Comparison of ENCODE assay signal across 8 cellular contexts in the genomic region with DNA sequence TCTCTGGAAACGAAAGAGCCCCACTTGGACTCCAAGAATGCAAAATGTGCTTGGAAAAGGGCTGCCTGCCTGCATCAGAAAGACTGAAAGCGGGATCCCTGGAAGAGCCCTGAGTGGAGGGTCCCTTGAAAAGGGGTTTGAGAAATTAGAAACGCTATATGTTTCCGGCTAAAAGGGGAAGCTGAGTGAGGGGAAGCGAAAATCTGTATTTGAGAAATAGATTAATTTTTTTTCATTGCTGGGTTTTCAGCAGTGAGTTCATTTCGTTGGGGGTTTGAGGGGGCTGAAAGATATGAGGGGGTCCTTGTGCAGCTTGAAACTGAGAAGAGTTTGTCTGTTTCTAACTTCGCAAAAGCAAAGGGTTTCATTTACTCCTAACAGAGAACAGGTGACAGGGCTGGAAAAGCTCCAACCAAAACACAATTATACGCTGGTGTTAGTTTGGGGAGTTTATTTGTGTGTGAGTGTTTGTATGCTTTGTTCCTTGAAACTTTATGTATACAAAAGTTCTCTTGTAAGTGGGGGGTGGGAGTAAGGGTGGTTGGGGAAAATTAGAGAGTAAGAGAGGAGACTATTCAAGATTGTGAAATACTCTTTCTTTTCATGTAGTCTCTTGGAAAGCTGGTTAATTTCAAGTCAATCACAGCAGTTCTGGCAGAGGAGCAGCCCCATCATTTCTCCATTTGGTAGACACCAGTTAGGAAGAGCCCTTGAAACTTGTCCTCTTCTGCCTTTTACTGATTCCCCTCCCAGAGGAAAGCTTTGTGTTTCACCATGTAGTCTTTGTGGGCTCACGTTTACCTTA. TPM values are rescaled to one million over a fixed set of nuclear protein-coding genes. Genes with fewer than 3 reads are reported as not detected.
A peak's percentile ranks its signal among the peaks of the same experiment; 100 is the strongest.
DNase-seq lines count a peak whose midpoint lies in the region; ATAC-seq and TF ChIP-seq lines count a peak whose summit lies in the region.

No MANE protein-coding gene starts in this region.

- peak overlapping the region; percentile 88 for H3K27ac Mint-ChIP-seq in T-helper 2 cell treated with Interferon-gamma antibody and Interleukin-4, amounts not matched to agents 5 μg/mL and 100 μg/mL, for 36 hours

- H3K4me3 ChIP-seq in SK-N-MC (peak overlapping the region; percentile 88), fibroblast of villous mesenchyme (ENCODE audit: low read depth, low read length) (peak overlapping the region; percentile 68), psoas muscle (peak overlapping the region; percentile 64)

- peaks cover 0 to 6% (median 0%) of the 10 kb centered on the region in 3 donors for H3K27me3 ChIP-seq in psoas muscle (ENCODE audit: insufficient read depth in 3 of 3, low read length in 2 of 3)

- TF ChIP-seq CTCF in fibroblast of villous mesenchyme (IDR thresholded peaks at IDR 0.05; ENCODE audit: insufficient read depth, low read depth, low read length), result no peak
- TF ChIP-seq CTCF in psoas muscle (IDR thresholded peaks at IDR 0.05), result no peak

- ATAC-seq in psoas muscle, result peak in 1 of 4 donors; percentile 30

- H3K36me3 ChIP-seq in SK-N-MC (ENCODE audit: insufficient read depth, low read length) (no peaks in the 10 kb centered on the region), psoas muscle (ENCODE audit: insufficient read depth in 1 of 2, low read depth in 1 of 2) (no peaks in the 10 kb centered on the region)

- H3K9ac ChIP-seq in SK-N-MC (ENCODE audit: insufficient read length), result peak overlapping the region; percentile 77

- H3K27ac ChIP-seq in SK-N-MC (no peak overlapping the region), psoas muscle (no peak overlapping the region)

- peaks cover 80% of the 10 kb centered on the region for H3K4me1 Mint-ChIP-seq in T-helper 2 cell treated with Interferon-gamma antibody and Interleukin-4, amounts not matched to agents 5 μg/mL and 100 μg/mL, for 36 hours (ENCODE audit: low read depth)

- peaks cover 33% of the 10 kb centered on the region for H3K36me3 Mint-ChIP-seq in T-helper 2 cell treated with Interferon-gamma antibody and Interleukin-4, amounts not matched to agents 5 μg/mL and 100 μg/mL, for 36 hours (ENCODE audit: low read depth)

- no peaks in the 10 kb centered on the region for H3K9me3 ChIP-seq in SK-N-MC (ENCODE audit: low read depth, low read length)
- H3K9me3 ChIP-seq in psoas muscle, result no peaks in the 10 kb centered on the region

- no peaks in the 10 kb centered on the region for H3K4me1 ChIP-seq in psoas muscle

- intact Hi-C loops in psoas muscle (cut with DNase I), result no loop called here

- 8 to 16% (median 10%) methylated on average over 9 of the region's 9 CpGs for WGBS in psoas muscle, 3 donors

- H3K4me3 Mint-ChIP-seq in T-helper 2 cell treated with Interferon-gamma antibody and Interleukin-4, amounts not matched to agents 5 μg/mL and 100 μg/mL, for 36 hours, result peak overlapping the region; percentile 93

- no peak for DNase-seq in T-helper 2 cell treated with Interferon-gamma antibody and Interleukin-4, amounts not matched to agents 5 μg/mL and 100 μg/mL, for 36 hours (ENCODE audit: low spot score)
- DNase-seq in T-helper 2 cell (no peak), SK-N-MC (ENCODE audit: low read depth, low spot score) (no peak), fibroblast of villous mesenchyme (ENCODE audit: low read depth) (no peak), psoas muscle (no peak), DMS153 treated with DMSO at 0.1 percent for 48 hours (lab: John Stamatoyannopoulos, UW; ENCODE audit: unreplicated experiment) (no peak), inferior parietal cortex (ENCODE audit: extremely low spot score) (no peak), NCI-H2196 treated with DMSO at 0.1 percent for 48 hours (lab: John Stamatoyannopoulos, UW; ENCODE audit: unreplicated experiment) (no peak)

- no peaks in the 10 kb centered on the region for H3K27me3 Mint-ChIP-seq in T-helper 2 cell treated with Interferon-gamma antibody and Interleukin-4, amounts not matched to agents 5 μg/mL and 100 μg/mL, for 36 hours (ENCODE audit: low read depth)

- H3K9me3 Mint-ChIP-seq in T-helper 2 cell treated with Interferon-gamma antibody and Interleukin-4, amounts not matched to agents 5 μg/mL and 100 μg/mL, for 36 hours, result no peaks in the 10 kb centered on the region

RNA-seq across cellular contexts. Expression of a gene that starts 0.8 kb away (rescaled TPM):
- total RNA-seq in fibroblast of villous mesenchyme, result 12.1 and 17.4 TPM in 2 replicates
- total RNA-seq in psoas muscle, result 1 to 10 TPM in 3 of 4 donors, under 1 TPM in 1; 0.73 to 2.5 (median 2.1) TPM
- 1 to 10 TPM; 1.2 to 1.6 (median 1.5) TPM for polyA plus RNA-seq in psoas muscle
